In genomic region chr1:64231153-64231552, GRCh38 we compare ENCODE assay signal across 1 cellular context.
TF ChIP-seq lines count a peak whose summit lies in the region.

No MANE protein-coding gene starts in this region.

TF ChIP-seq in HEK293, 187 proteins besides CTCF, POLR2A, EP300 and RAD21 (continued from another document and continues in another):
- TF ChIP-seq ZSCAN18 (tag by site-specific recombination; IDR thresholded peaks at IDR 0.05): no peak
- TF ChIP-seq ZXDB (tag by site-specific recombination; IDR thresholded peaks at IDR 0.05): 0 out of 2 replicates have a peak, but pooled peaks have one; percentile 24
- no peak for TF ChIP-seq ZNF544 (tag by site-specific recombination; IDR thresholded peaks at IDR 0.05)
- TF ChIP-seq ZNF184 (tag by site-specific recombination; IDR thresholded peaks at IDR 0.05): no peak
- 0 out of 2 replicates have a peak, but pooled peaks have one; percentile 19 for TF ChIP-seq ZNF423 (tag by site-specific recombination; IDR thresholded peaks at IDR 0.05)
- no peak for TF ChIP-seq ZNF140 (tag by site-specific recombination; IDR thresholded peaks at IDR 0.05)
- TF ChIP-seq ZNF610 (tag by site-specific recombination; IDR thresholded peaks at IDR 0.05; ENCODE audit: borderline replicate concordance): no peak
- TF ChIP-seq ZNF16 (tag by site-specific recombination; IDR thresholded peaks at IDR 0.05; ENCODE audit: low read depth): no peak
- no peak for TF ChIP-seq ZNF157 (tag by site-specific recombination; IDR thresholded peaks at IDR 0.05)
- 0 out of 2 replicates have a peak, but pooled peaks have one; percentile 52 for TF ChIP-seq BCL11B (tag by site-specific recombination; IDR thresholded peaks at IDR 0.05; ENCODE audit: low read depth)
- TF ChIP-seq ZNF707 (tag by site-specific recombination; IDR thresholded peaks at IDR 0.05): no peak
- no peak for TF ChIP-seq ZNF48 (tag by site-specific recombination; IDR thresholded peaks at IDR 0.05)
- no peak for TF ChIP-seq ZNF302 (tag by site-specific recombination; IDR thresholded peaks at IDR 0.05; ENCODE audit: low read depth)
- peak; percentile 19; the same call in 1 of the 2 replicates for TF ChIP-seq ZNF394 (tag by site-specific recombination; IDR thresholded peaks at IDR 0.05; ENCODE audit: borderline replicate concordance)
- TF ChIP-seq MZF1 (tag by site-specific recombination; IDR thresholded peaks at IDR 0.05; ENCODE audit: borderline replicate concordance): no peak
- 0 out of 2 replicates have a peak, but pooled peaks have one; percentile 26 for TF ChIP-seq YY2 (tag by site-specific recombination; IDR thresholded peaks at IDR 0.05)
- no peak for TF ChIP-seq ZNF529 (tag by site-specific recombination; IDR thresholded peaks at IDR 0.05; ENCODE audit: insufficient replicate concordance)
- TF ChIP-seq INSM2 (tag by site-specific recombination; IDR thresholded peaks at IDR 0.05): peak; percentile 20; the same call in 1 of the 2 replicates
- no peak for TF ChIP-seq ZNF354C (tag by site-specific recombination; IDR thresholded peaks at IDR 0.05; ENCODE audit: borderline replicate concordance, low read depth)
- TF ChIP-seq ZNF280C (tag by site-specific recombination; IDR thresholded peaks at IDR 0.05): no peak
- TF ChIP-seq ZNF677 (tag by site-specific recombination; IDR thresholded peaks at IDR 0.05): no peak
- TF ChIP-seq ZNF776 (tag by site-specific recombination; IDR thresholded peaks at IDR 0.05; ENCODE audit: borderline replicate concordance): no peak
- no peak for TF ChIP-seq ZNF223 (tag by site-specific recombination; IDR thresholded peaks at IDR 0.05)
- TF ChIP-seq REPIN1 (tag by site-specific recombination; IDR thresholded peaks at IDR 0.05; ENCODE audit: low read depth): no peak
- no peak for TF ChIP-seq ZNF501 (tag by site-specific recombination; IDR thresholded peaks at IDR 0.05)
- TF ChIP-seq ZFP3 (tag by site-specific recombination; IDR thresholded peaks at IDR 0.05; ENCODE audit: low read depth): no peak
- TF ChIP-seq KLF10 (tag by site-specific recombination; IDR thresholded peaks at IDR 0.05): peak; percentile 59; the same call in 1 of the 2 replicates
- no peak for TF ChIP-seq ZBTB10 (tag by site-specific recombination; IDR thresholded peaks at IDR 0.05)
- no peak for TF ChIP-seq ZNF26 (tag by site-specific recombination; IDR thresholded peaks at IDR 0.05)
- no peak for TF ChIP-seq ZNF280D (tag by site-specific recombination; IDR thresholded peaks at IDR 0.05)
- TF ChIP-seq TCF7L2 (IDR thresholded peaks at IDR 0.05; ENCODE audit: borderline replicate concordance, low read depth, low read length): peak; percentile 43; the same call in 1 of the 2 replicates
- TF ChIP-seq ZNF112 (tag by site-specific recombination; IDR thresholded peaks at IDR 0.05): no peak
- no peak for TF ChIP-seq ZNF701 (tag by site-specific recombination; IDR thresholded peaks at IDR 0.05)
- 0 out of 2 replicates have a peak, but pooled peaks have one; percentile 16 for TF ChIP-seq ZEB2 (tag by site-specific recombination; IDR thresholded peaks at IDR 0.05)
- no peak for TF ChIP-seq PRDM1 (tag by site-specific recombination; IDR thresholded peaks at IDR 0.05)
- no peak for TF ChIP-seq ZNF335 (tag by site-specific recombination; conservative IDR thresholded peaks at IDR 0.05)
- TF ChIP-seq ZNF600 (tag by site-specific recombination; IDR thresholded peaks at IDR 0.05): no peak
- no peak for TF ChIP-seq ZBTB26 (tag by site-specific recombination; optimal IDR thresholded peaks at IDR 0.05)
- TF ChIP-seq OVOL3 (tag by site-specific recombination; IDR thresholded peaks at IDR 0.05): no peak
- TF ChIP-seq ZNF664 (tag by site-specific recombination; IDR thresholded peaks at IDR 0.05): no peak
- TF ChIP-seq ZFP37 (tag by site-specific recombination; IDR thresholded peaks at IDR 0.05): no peak
- TF ChIP-seq KLF8 (tag by site-specific recombination; IDR thresholded peaks at IDR 0.05): peak; percentile 51
- TF ChIP-seq ZNF449 (tag by site-specific recombination; IDR thresholded peaks at IDR 0.05): no peak
- TF ChIP-seq OSR2 (tag by site-specific recombination; IDR thresholded peaks at IDR 0.05): peak; percentile 90
- TF ChIP-seq ZSCAN16 (tag by site-specific recombination; IDR thresholded peaks at IDR 0.05): no peak
- no peak for TF ChIP-seq YY1 (tag by site-specific recombination; IDR thresholded peaks at IDR 0.05)
- no peak for TF ChIP-seq GFI1B (tag by site-specific recombination; IDR thresholded peaks at IDR 0.05)
- peak; percentile 91 for TF ChIP-seq ZBTB44 (tag by site-specific recombination; IDR thresholded peaks at IDR 0.05)
